ENCODE assay signal across 27 cellular contexts in the genomic region with DNA sequence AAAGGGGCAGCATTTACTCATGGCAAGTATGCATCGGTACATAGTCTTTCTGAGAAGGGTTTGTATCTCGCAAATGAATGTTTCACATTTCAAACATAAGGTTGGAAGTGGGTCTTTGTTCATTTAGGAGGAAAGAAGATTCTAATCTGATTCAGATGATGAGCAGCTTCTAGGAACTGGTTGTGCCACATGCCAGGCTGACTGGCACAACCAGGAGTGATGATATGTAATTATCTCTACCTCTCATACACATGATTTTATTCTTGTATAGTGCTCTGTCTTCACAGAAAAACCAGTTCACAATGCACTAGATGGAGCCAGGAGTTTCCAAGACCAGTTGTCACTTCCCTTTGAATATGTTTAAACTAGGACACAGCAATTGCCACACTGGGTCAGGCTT. TPM values are rescaled to one million over a fixed set of nuclear protein-coding genes. Genes with fewer than 3 reads are reported as not detected.
"Had no signal": no experiment of that assay in that cellular context is flagged by ENCODE, and none has a peak within 500 bp of the region (broad histone marks: within the 10 kb centered on the region; RNA-seq: fewer than 3 reads in every experiment).

No MANE protein-coding gene starts in this region.

- H3K27ac ChIP-seq: KMS-11, Peyer's patch, SJSA1 had no signal

- H3K9me3 ChIP-seq: Peyer's patch, SJSA1, SK-N-SH had no signal

- H3K27me3 ChIP-seq: Peyer's patch, SJSA1 had no signal

- H3K9me2 ChIP-seq: SK-N-SH had no signal

- H3K9ac ChIP-seq: KMS-11, SK-N-SH had no signal

- H3K4me2 ChIP-seq: KMS-11, SK-N-SH had no signal

- DNase-seq: Karpas-422, MM.1S, MV-4-11, NCI-H1092, NCI-H1105, NCI-H1436 treated with DMSO at 0.1 percent for 48 hours, NCI-H1694, NCI-H187, NCI-H1930, NCI-H2029 treated with DMSO at 0.1 percent for 48 hours, NCI-H2081 treated with DMSO at 0.1 percent for 48 hours, NCI-H2107, NCI-H2171, NCI-H226, NCI-H446 treated with DMSO at 0.1 percent for 48 hours, NCI-H510A, NCI-H524, NCI-H526, NCI-H774, Peyer's patch, Right ventricle myocardium superior, RPMI8226, SHP77 treated with DMSO at 0.1 percent for 48 hours, SK-N-SH, SW 1271 had no signal

- H3K4me3 ChIP-seq: Peyer's patch, SJSA1 had no signal

- H3K36me3 ChIP-seq: Peyer's patch, SJSA1 had no signal

- H3K4me1 ChIP-seq: Peyer's patch, SJSA1 had no signal

RNA-seq across cellular contexts. Expression of gene BEST3, which starts 13.7 kb away (rescaled TPM):
- total RNA-seq: SJSA1 had no signal
